ENCODE assay signal across 16 cellular contexts in genomic region chr7:69078997-69079769, GRCh38.
A peak's percentile ranks its signal among the peaks of the same experiment; 100 is the strongest.
DNase-seq lines count a peak whose midpoint lies in the region; ATAC-seq, FAIRE-seq and TF ChIP-seq lines count a peak whose summit lies in the region.
"Had no signal": no experiment of that assay in that cellular context is flagged by ENCODE, and none has a peak within 500 bp of the region (broad histone marks: within the 10 kb centered on the region; RNA-seq: fewer than 3 reads in every experiment).

No MANE protein-coding gene starts in this region.

- H4K5ac ChIP-seq in H1 (ENCODE audit: insufficient read length, low read depth, low read length), result no peak overlapping the region

- H3K56ac ChIP-seq in H1 (replicated peaks; ENCODE audit: insufficient read length, low read depth, low read length), result no peak overlapping the region

- intact Hi-C loops in right lobe of liver (cut with DNase I) (no loop called here), upper lobe of right lung (cut with DNase I) (no loop called here)

- H3K14ac ChIP-seq in H1 (ENCODE audit: insufficient read length), result peak overlapping the region; percentile 69

- H2BK5ac ChIP-seq in H1 (ENCODE audit: low read depth, low read length), result no peak overlapping the region

- WGBS in H1 (ENCODE audit: extremely low coverage in 1 of 2, insufficient coverage in 1 of 2, insufficient read length in 1 of 2, insufficient replicate concordance in 2 of 2, low coverage in 1 of 2, low lambda C conversion rate in 2 of 2, missing lambda C conversion rate in 1 of 2), 2 experiments, result 87% methylated on average over 9 of the region's 9 CpGs; no CpG with 5 or more reads in 1 of the 2 experiments
- WGBS in right lobe of liver (ENCODE audit: insufficient coverage, low coverage, low lambda C conversion rate, missing lambda C conversion rate), result 44% methylated on average over 7 of the region's 9 CpGs

- H3K36me3 ChIP-seq in H1 (ENCODE audit: control insufficient read depth in 2 of 4, insufficient read depth in 4 of 4, low read length in 3 of 4) (no peaks in the 10 kb centered on the region), right lobe of liver (no peaks in the 10 kb centered on the region), upper lobe of right lung (no peaks in the 10 kb centered on the region)
- H3K36me3 ChIP-seq: stomach had no signal

- H3K23ac ChIP-seq in H1 (ENCODE audit: insufficient read length), result no peak overlapping the region

- TF ChIP-seq CTCF in H1 (IDR thresholded peaks at IDR 0.05; ENCODE audit: control extremely low read depth in 1 of 3, insufficient read depth in 1 of 3, low read depth in 1 of 3, low read length in 3 of 3), result no peak
- TF ChIP-seq CTCF in right lobe of liver (IDR thresholded peaks at IDR 0.05), result peak in 1 of 4 donors; percentile 17
- TF ChIP-seq CTCF in upper lobe of right lung (IDR thresholded peaks at IDR 0.05), result no peak

- peak; percentile 19 for DNase-seq in DMS 273 (lab: John Stamatoyannopoulos, UW; ENCODE audit: unreplicated experiment)
- DNase-seq in DMS 273 treated with DMSO at 0.1 percent for 48 hours (lab: John Stamatoyannopoulos, UW), result no peak
- DNase-seq in H1 (ENCODE audit: low read depth in 1 of 2, low spot score in 2 of 2), result no peak
- peak; percentile 43 to 86 (median 61) for DNase-seq in right lobe of liver
- no peak for DNase-seq in upper lobe of right lung
- no peak for DNase-seq in stimulated activated CD4-positive, alpha-beta T cell treated with anti-CD3 and anti-CD28 coated beads, Interleukin-1b, Interleukin-23, amount 100 ng/mL, for 48 hours
- DNase-seq: activated CD4-positive, CD25-positive, alpha-beta regulatory T cell treated with anti-CD3 and anti-CD28 coated beads, Interleukin-2, amount 50 U/mL, for 72 hours; activated T-cell treated with anti-CD3 and anti-CD28 coated beads, Interleukin-2, amount 50 U/mL, for 1 hour; amniotic stem cell; effector CD4-positive, alpha-beta T cell; GDM1; NCI-H2227 treated with DMSO at 0.1 percent for 48 hours; stomach had no signal

- peak; percentile 78 for FAIRE-seq in H1 (lab: Jason Lieb, UNC)

- POLR2A ChIA-PET in H1 (lab: Charles Lee; ENCODE audit: partially characterized antibody), result no interaction called here

- no peak overlapping the region for H2BK12ac ChIP-seq in H1 (ENCODE audit: low read depth, low read length)

- no peaks in the 10 kb centered on the region for H4K20me1 ChIP-seq in H1 (replicated peaks in 1 of 2; ENCODE audit: control insufficient read depth in 1 of 2, insufficient read depth in 2 of 2, low read length in 2 of 2)

- CTCF ChIA-PET in H1 (lab: Charles Lee; ENCODE audit: partially characterized antibody), result interaction anchor here (0.8 to 1.7 kb wide), 2 partner anchors 12 to 44 kb away, joined by 3 to 8 read pairs; no protein-coding TSS in a partner anchor

- no peak overlapping the region for H2BK120ac ChIP-seq in H1 (replicated peaks; ENCODE audit: low read depth, low read length)

- no peak overlapping the region for H3K18ac ChIP-seq in H1 (ENCODE audit: extremely low read depth, low read length)

- H3K4me1 ChIP-seq in H1 (replicated peaks in 1 of 4; ENCODE audit: control insufficient read depth in 3 of 4, insufficient read depth in 4 of 4, low read length in 3 of 4), result no peaks in the 10 kb centered on the region
- peaks cover 0 to 17% (median 8%) of the 10 kb centered on the region in 4 donors for H3K4me1 ChIP-seq in right lobe of liver
- H3K4me1 ChIP-seq in upper lobe of right lung, result peaks cover 12% of the 10 kb centered on the region

- no peak overlapping the region for H3K9ac ChIP-seq in H1 (replicated peaks in 1 of 4; ENCODE audit: extremely low read depth in 1 of 4, low read depth in 3 of 4, low read length in 3 of 4)

- H2AK5ac ChIP-seq in H1 (ENCODE audit: low read depth, low read length), result no peak overlapping the region

- no peak overlapping the region for H3K4ac ChIP-seq in H1 (replicated peaks; ENCODE audit: insufficient read length, low read depth, low read length)

- H3K79me1 ChIP-seq in H1 (ENCODE audit: low read depth, low read length), result no peaks in the 10 kb centered on the region

- H4K8ac ChIP-seq in H1 (ENCODE audit: extremely low read depth, insufficient read depth, low read length), result no peak overlapping the region

- no peaks in the 10 kb centered on the region for H3K79me2 ChIP-seq in H1 (ENCODE audit: control insufficient read depth in 1 of 2, insufficient read depth in 2 of 2, low read length in 2 of 2)

- no peaks in the 10 kb centered on the region for H3K9me3 ChIP-seq in H1 (ENCODE audit: insufficient read depth in 2 of 2, low read depth in 1 of 2, low read length in 1 of 2)
- H3K9me3 ChIP-seq in right lobe of liver, result no peaks in the 10 kb centered on the region
- H3K9me3 ChIP-seq in upper lobe of right lung, result no peaks in the 10 kb centered on the region

- H2BK20ac ChIP-seq in H1 (ENCODE audit: low read length), result no peak overlapping the region

- no peak for TF ChIP-seq EP300 in H1 (IDR thresholded peaks at IDR 0.05; ENCODE audit: borderline replicate concordance in 1 of 2, low read depth in 2 of 2, low read length in 2 of 2)

- H3K4me2 ChIP-seq in H1 (ENCODE audit: insufficient read depth in 1 of 2, low read depth in 2 of 2, low read length in 2 of 2), result no peak overlapping the region

- H3K27ac ChIP-seq in H1 (ENCODE audit: low read depth, low read length) (no peak overlapping the region), right lobe of liver (peak overlapping the region in 1 of 3 donors; percentile 36), upper lobe of right lung (no peak overlapping the region)
- H3K27ac ChIP-seq: 22Rv1, stomach had no signal

- no peak overlapping the region for H4K91ac ChIP-seq in H1 (replicated peaks; ENCODE audit: insufficient read length, low read length)

- H3K23me2 ChIP-seq in H1 (ENCODE audit: low read depth, low read length), result no peaks in the 10 kb centered on the region

- no peak overlapping the region for H3K4me3 ChIP-seq in H1 (ENCODE audit: extremely low read depth in 1 of 4, insufficient read depth in 2 of 4, low read depth in 3 of 4, low read length in 4 of 4)
- no peak overlapping the region for H3K4me3 ChIP-seq in right lobe of liver
- no peak overlapping the region for H3K4me3 ChIP-seq in upper lobe of right lung
- H3K4me3 ChIP-seq: stomach had no signal

- H2AFZ ChIP-seq in H1 (ENCODE audit: low read length), result no peak overlapping the region

- H3K27me3 ChIP-seq in H1 (replicated peaks in 1 of 4; ENCODE audit: control insufficient read depth in 3 of 4, extremely low read depth in 1 of 4, insufficient read depth in 3 of 4, low read length in 3 of 4), result no peaks in the 10 kb centered on the region
- H3K27me3 ChIP-seq in right lobe of liver, result no peaks in the 10 kb centered on the region
- H3K27me3 ChIP-seq in upper lobe of right lung, result no peaks in the 10 kb centered on the region
- H3K27me3 ChIP-seq: stomach had no signal

- no peak overlapping the region for H2BK15ac ChIP-seq in H1 (ENCODE audit: low read length)

- TF ChIP-seq RAD21 in H1 (IDR thresholded peaks at IDR 0.05 in 1 of 2, conservative IDR thresholded peaks at IDR 0.05 in 1 of 2; ENCODE audit: low read depth in 2 of 2, low read length in 2 of 2), result no peak

- TF ChIP-seq POLR2A in H1 (IDR thresholded peaks at IDR 0.05; ENCODE audit: control extremely low read depth in 1 of 2, low read depth in 2 of 2, low read length in 2 of 2) (no peak), right lobe of liver (IDR thresholded peaks at IDR 0.05) (no peak)

- peak; percentile 75 to 91 (median 83) for ATAC-seq in right lobe of liver
- ATAC-seq in upper lobe of right lung, result peak; percentile 64
- ATAC-seq in GM19035 (IDR thresholded peaks at IDR 0.05; ENCODE audit: unreplicated experiment), result no peak
- ATAC-seq in HG02798 (IDR thresholded peaks at IDR 0.05; ENCODE audit: poor library complexity, unreplicated experiment), result no peak

TF ChIP-seq in H1, 55 proteins besides CTCF, POLR2A, EP300 and RAD21:
- TF ChIP-seq KDM1A (IDR thresholded peaks at IDR 0.05; ENCODE audit: borderline replicate concordance, low read length) (0 out of 2 replicates have a peak, but pooled peaks have one; percentile 2), CHD1 (IDR thresholded peaks at IDR 0.05; ENCODE audit: low read depth, low read length) (no peak), EZH2 (IDR thresholded peaks at IDR 0.05; ENCODE audit: low read depth, low read length, severe bottlenecking) (no peak)
TF ChIP-seq in H1: peak in this region for 1.

Comparison
In these comparisons a context has a peak if more than half of its experiments do, and no peak if none do; other contexts are left out.
1. DNase-seq: peak in DMS 273 (single experiment) and right lobe of liver (3 of 3); none in DMS 273 treated with DMSO at 0.1 percent for 48 hours (single experiment), H1 (0 of 2), upper lobe of right lung (single experiment) and stimulated activated CD4-positive, alpha-beta T cell treated with anti-CD3 and anti-CD28 coated beads, Interleukin-1b, Interleukin-23, amount 100 ng/mL, for 48 hours (single experiment).
2. ATAC-seq: peak in right lobe of liver (4 of 4) and upper lobe of right lung (single experiment); none in GM19035 (single experiment) and HG02798 (single experiment).